13 cellular contexts compared by ENCODE assay signal in genomic region chr3:37114251-37115145, GRCh38. TPM values are rescaled to one million over a fixed set of nuclear protein-coding genes. Genes with fewer than 3 reads are reported as not detected.
DNase-seq lines count a peak whose midpoint lies in the region; ATAC-seq and TF ChIP-seq lines count a peak whose summit lies in the region.
"Had no signal": no experiment of that assay in that cellular context is flagged by ENCODE, and none has a peak within 500 bp of the region (broad histone marks: within the 10 kb centered on the region; RNA-seq: fewer than 3 reads in every experiment).

No MANE protein-coding gene starts in this region.

- H3K4me3 ChIP-seq in astrocyte of the spinal cord (ENCODE audit: low read depth, low read length): no peak overlapping the region
- no peak overlapping the region for H3K4me3 ChIP-seq in kidney epithelial cell (ENCODE audit: low read depth, low read length)

- H3K4me3 Mint-ChIP-seq in CD14-positive monocyte: no peak overlapping the region

- no peaks in the 10 kb centered on the region for H3K9me3 Mint-ChIP-seq in CD14-positive monocyte

- ATAC-seq in HG03196 (IDR thresholded peaks at IDR 0.05; ENCODE audit: unreplicated experiment): no peak
- ATAC-seq: left cardiac atrium had no signal

- in situ Hi-C loops in astrocyte of the spinal cord (cut with HindIII; ENCODE audit: low sequenced_read_pairs): no loop called here

- H3K27me3 ChIP-seq in kidney epithelial cell (ENCODE audit: control insufficient read depth, insufficient read depth, low read length): no peaks in the 10 kb centered on the region

- no peaks in the 10 kb centered on the region for H3K36me3 ChIP-seq in kidney epithelial cell (ENCODE audit: control insufficient read depth, insufficient read depth, low read length)

- intact Hi-C loops in CD14-positive monocyte (cut with micrococcal nuclease): no loop called here

- peaks cover 0 to 1% (median 0%) of the 10 kb centered on the region in 3 donors for H3K27me3 Mint-ChIP-seq in CD14-positive monocyte (ENCODE audit: low read depth in 3 of 3)
- H3K27me3 Mint-ChIP-seq: progenitor cell of endocrine pancreas had no signal

- no peak for TF ChIP-seq CTCF in astrocyte of the spinal cord (IDR thresholded peaks at IDR 0.05; ENCODE audit: low read depth, low read length)
- no peak for TF ChIP-seq CTCF in kidney epithelial cell (IDR thresholded peaks at IDR 0.05; ENCODE audit: insufficient read depth, low read length, poor library complexity, severe bottlenecking)
- TF ChIP-seq CTCF in CD14-positive monocyte (IDR thresholded peaks at IDR 0.05): no peak

- H3K36me3 Mint-ChIP-seq in CD14-positive monocyte: peaks cover 20 to 31% of the 10 kb centered on the region in 2 donors

- H3K27ac Mint-ChIP-seq in CD14-positive monocyte: no peak overlapping the region
- H3K27ac Mint-ChIP-seq: progenitor cell of endocrine pancreas had no signal

- H3K4me1 Mint-ChIP-seq in CD14-positive monocyte: peaks cover 2% of the 10 kb centered on the region

- DNase-seq in A172 (ENCODE audit: low spot score) (peak; percentile 58), H4 (ENCODE audit: low spot score) (peak; percentile 2), astrocyte of the spinal cord (ENCODE audit: low read depth, low spot score) (peak; percentile 85), kidney epithelial cell (ENCODE audit: low read depth) (peak; percentile 25), iPS-NIHi11 (ENCODE audit: low spot score) (no peak), CD14-positive monocyte (ENCODE audit: low spot score) (no peak), NCI-H526 (lab: John Stamatoyannopoulos, UW) (no peak)
- DNase-seq: Calu3; effector CD4-positive, alpha-beta T cell; left cardiac atrium; SIG-M5 had no signal

RNA-seq across cellular contexts. Expression of gene LRRFIP2, which starts 59.9 kb away (rescaled TPM):
- 71.1 and 93.9 TPM in 2 replicates for total RNA-seq in A172 (2014; rRNA removed; shearing (Covaris generic))
- total RNA-seq in H4 (2014; rRNA removed; shearing (Covaris generic)): 12.5 and 19.7 TPM in 2 replicates
- total RNA-seq in kidney epithelial cell: 34.1 and 35.2 TPM in 2 replicates
- polyA plus RNA-seq in CD14-positive monocyte: 10 to 100 TPM; 30.9 to 31.7 TPM

Comparison
In these comparisons a context has a peak if more than half of its experiments do, and no peak if none do; other contexts are left out.
1. DNase-seq: peak in A172 (single experiment), H4 (single experiment), astrocyte of the spinal cord (single experiment) and kidney epithelial cell (single experiment); none in iPS-NIHi11 (single experiment), CD14-positive monocyte (single experiment) and NCI-H526 (0 of 2).